9 cellular contexts compared by ENCODE assay signal in genomic region chr7:47988496-47989386, GRCh38. TPM values are rescaled to one million over a fixed set of nuclear protein-coding genes. Genes with fewer than 3 reads are reported as not detected.
A peak's percentile ranks its signal among the peaks of the same experiment; 100 is the strongest.
DNase-seq lines count a peak whose midpoint lies in the region; ATAC-seq and TF ChIP-seq lines count a peak whose summit lies in the region.
"Had no signal": no experiment of that assay in that cellular context is flagged by ENCODE, and none has a peak within 500 bp of the region (broad histone marks: within the 10 kb centered on the region; RNA-seq: fewer than 3 reads in every experiment).

No MANE protein-coding gene starts in this region.

- no peaks in the 10 kb centered on the region for H3K9me3 Mint-ChIP-seq in osteocyte (ENCODE audit: unreplicated experiment)

- no peak overlapping the region for H3K4me3 ChIP-seq in GM12875 (ENCODE audit: low read depth, low read length)
- no peak overlapping the region for H3K4me3 ChIP-seq in brain microvascular endothelial cell (ENCODE audit: low read depth, low read length)

- no peak overlapping the region for H3K4me3 Mint-ChIP-seq in osteocyte (ENCODE audit: unreplicated experiment)

- DNase-seq in NAMALWA (ENCODE audit: low spot score) (peak; percentile 55), brain microvascular endothelial cell (peak; percentile 13), osteocyte (ENCODE audit: extremely low spot score, unreplicated experiment) (no peak), cerebellar cortex (ENCODE audit: low spot score) (no peak)
- no peak for DNase-seq in stimulated activated naive CD4-positive, alpha-beta T cell treated with Interleukin-2 at 50 U/mL for 16 hours (lab: John Stamatoyannopoulos, UW)
- DNase-seq: activated naive CD4-positive, alpha-beta T cell had no signal

- H3K4me1 Mint-ChIP-seq in osteocyte (ENCODE audit: unreplicated experiment), result peaks cover 18% of the 10 kb centered on the region

- no peak overlapping the region for H3K27ac Mint-ChIP-seq in osteocyte (ENCODE audit: unreplicated experiment)

- no peaks in the 10 kb centered on the region for H3K27me3 ChIP-seq in brain microvascular endothelial cell (replicated peaks)

- in situ Hi-C loops in brain microvascular endothelial cell (cut with HindIII; ENCODE audit: low pct_ligation_motif_present, low sequenced_read_pairs), result loop anchor here (25.0 kb wide), 1 partner anchor 124 kb away; no protein-coding TSS in a partner anchor

- TF ChIP-seq CTCF in GM12875 (IDR thresholded peaks at IDR 0.05; ENCODE audit: borderline replicate concordance, insufficient read depth, low read depth, low read length) (peak; percentile 55; the same call in 1 of the 2 replicates), brain microvascular endothelial cell (IDR thresholded peaks at IDR 0.05; ENCODE audit: low read depth, low read length, missing control alignments) (peak; percentile 71), osteocyte (IDR thresholded peaks at IDR 0.05) (peak; percentile 51)

- no peaks in the 10 kb centered on the region for H3K27me3 Mint-ChIP-seq in osteocyte (ENCODE audit: unreplicated experiment)

- no peaks in the 10 kb centered on the region for H3K36me3 ChIP-seq in brain microvascular endothelial cell (replicated peaks)

- no peak overlapping the region for H3K27ac ChIP-seq in brain microvascular endothelial cell

- ATAC-seq in GM18868 (IDR thresholded peaks at IDR 0.05; ENCODE audit: unreplicated experiment), result no peak

- no peaks in the 10 kb centered on the region for H3K36me3 Mint-ChIP-seq in osteocyte (ENCODE audit: unreplicated experiment)

RNA-seq across cellular contexts. Expression of gene HUS1, which starts 9.3 kb away (rescaled TPM):
- total RNA-seq in osteocyte, result 28.8 and 33.9 TPM in 2 replicates

RNA-seq across cellular contexts. Expression of gene SUN3, which starts 40.2 kb away (rescaled TPM):
- not detected in 2 replicates for total RNA-seq in osteocyte
- total RNA-seq: pulmonary artery endothelial cell had no signal

RNA-seq across cellular contexts. Expression of gene PKD1L1, which starts 40.5 kb away (rescaled TPM):
- total RNA-seq in osteocyte, result 0.05 and 0.13 TPM in 2 replicates

RNA-seq across cellular contexts. Expression of gene C7orf57, which starts 46.6 kb away (rescaled TPM):
- not detected in 2 replicates for total RNA-seq in osteocyte

Comparison
In these comparisons a context has a peak if more than half of its experiments do, and no peak if none do; other contexts are left out.
1. DNase-seq: peak in NAMALWA (single experiment) and brain microvascular endothelial cell (single experiment); none in osteocyte (single experiment), stimulated activated naive CD4-positive, alpha-beta T cell treated with Interleukin-2 at 50 U/mL for 16 hours (single experiment) and cerebellar cortex (single experiment).
2. Peak in every context shown above with its lines, with median percentiles within 50 percentile points of each other: CTCF ChIP-seq.